ENCODE assay signal across 8 cellular contexts in the genomic region with DNA sequence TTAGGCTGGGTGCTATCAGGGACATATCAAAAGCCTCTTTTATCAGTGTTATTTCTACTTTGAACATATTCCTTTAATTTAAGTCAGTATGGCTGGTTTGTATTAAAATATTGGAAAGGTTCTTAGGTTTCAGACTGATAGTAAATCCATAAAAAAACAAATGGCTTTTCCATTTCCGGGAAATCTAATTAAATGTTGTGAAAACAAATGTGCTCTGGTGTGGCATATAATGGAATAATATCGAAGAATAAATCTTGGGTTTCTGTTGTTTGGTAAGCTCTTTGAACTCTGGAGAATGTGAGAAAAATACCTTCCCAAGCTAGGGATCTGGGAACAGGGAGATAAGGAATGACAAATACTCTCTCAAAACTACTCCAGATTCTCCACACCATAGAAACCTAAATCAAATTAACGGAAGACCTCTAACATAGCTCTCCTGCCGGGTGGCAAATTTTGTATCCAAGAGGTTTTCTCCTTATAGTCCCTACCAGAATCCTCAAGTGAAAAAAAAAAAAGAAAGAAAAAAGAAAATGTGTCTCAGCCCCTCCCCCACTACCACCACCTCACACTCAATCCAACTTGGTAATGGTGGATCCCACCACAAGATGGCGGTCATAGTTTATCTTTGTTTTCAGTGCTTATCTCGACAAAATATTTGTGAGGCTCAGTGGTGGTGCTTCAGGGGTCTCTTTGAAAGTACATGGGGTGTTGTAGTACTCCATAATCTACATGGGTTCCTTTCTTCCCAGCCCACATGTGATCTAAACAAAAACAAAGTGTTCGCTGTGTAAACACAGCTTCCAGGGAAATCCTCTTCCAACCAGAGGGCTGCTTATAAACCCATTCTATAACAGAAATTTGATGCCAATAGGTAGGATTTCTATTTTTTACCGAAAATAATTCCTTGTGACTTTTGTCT. TPM values are rescaled to one million over a fixed set of nuclear protein-coding genes. Genes with fewer than 3 reads are reported as not detected.
DNase-seq lines count a peak whose midpoint lies in the region; ATAC-seq lines count a peak whose summit lies in the region.

No MANE protein-coding gene starts in this region.

- DNase-seq in NCI-H1417 (lab: John Stamatoyannopoulos, UW) (peak; percentile 17 to 69 (median 55)), NCI-H1417 treated with DMSO at 0.1 percent for 48 hours (lab: John Stamatoyannopoulos, UW) (no peak), SK-MEL-5 (ENCODE audit: low read depth, low spot score) (peak; percentile 79), inferior parietal cortex (ENCODE audit: extremely low spot score) (peak; percentile 32), LoVo (ENCODE audit: low spot score) (no peak), NCI-H1105 treated with DMSO at 0.1 percent for 48 hours (lab: John Stamatoyannopoulos, UW) (no peak)

- peak overlapping the region; percentile 46 for H3K27ac ChIP-seq in HUES48 (ENCODE audit: low read depth, low read length)

- no peaks in the 10 kb centered on the region for H3K36me3 ChIP-seq in HUES48 (ENCODE audit: control insufficient read depth, insufficient read depth, low read length)

- no peak for ATAC-seq in GM18502 (IDR thresholded peaks at IDR 0.05; ENCODE audit: poor library complexity, unreplicated experiment)

- in situ Hi-C loops in SK-MEL-5 (cut with HindIII; ENCODE audit: low pct_unique_long_range_greater_than_20kb, low sequenced_read_pairs) = no loop called here

- H3K27me3 ChIP-seq in HUES48 (ENCODE audit: control insufficient read depth, insufficient read depth, low read length) = no peaks in the 10 kb centered on the region

- no peak overlapping the region for H3K4me3 ChIP-seq in HUES48 (ENCODE audit: low read depth, low read length)

- no peaks in the 10 kb centered on the region for H3K9me3 ChIP-seq in HUES48 (ENCODE audit: control insufficient read depth, insufficient read depth, low read length)

- H3K9ac ChIP-seq in HUES48 (ENCODE audit: low read depth, low read length) = no peak overlapping the region

- H3K4me1 ChIP-seq in HUES48 (ENCODE audit: control insufficient read depth, insufficient read depth, low read length) = peaks cover 9% of the 10 kb centered on the region

RNA-seq across cellular contexts. Expression of a gene that starts 54.6 kb away (rescaled TPM):
- total RNA-seq in SK-MEL-5 (2014; rRNA removed; shearing (Covaris generic)) = 0.48 and 0.74 TPM in 2 replicates
- polyA plus RNA-seq in SK-MEL-5 (2015; cell fraction: cytosol; rRNA removed) = 0.71 and 1.3 TPM in 2 replicates
- 0.16 and 0.87 TPM in 2 replicates for polyA plus RNA-seq in SK-MEL-5 (2015; cell fraction: nucleus; rRNA removed)

Comparison
In these comparisons a context has a peak if more than half of its experiments do, and no peak if none do; other contexts are left out.
1. DNase-seq: peak in NCI-H1417 (3 of 3), SK-MEL-5 (single experiment) and inferior parietal cortex (single experiment); none in NCI-H1417 treated with DMSO at 0.1 percent for 48 hours (single experiment), LoVo (single experiment) and NCI-H1105 treated with DMSO at 0.1 percent for 48 hours (single experiment).